In the genomic region with DNA sequence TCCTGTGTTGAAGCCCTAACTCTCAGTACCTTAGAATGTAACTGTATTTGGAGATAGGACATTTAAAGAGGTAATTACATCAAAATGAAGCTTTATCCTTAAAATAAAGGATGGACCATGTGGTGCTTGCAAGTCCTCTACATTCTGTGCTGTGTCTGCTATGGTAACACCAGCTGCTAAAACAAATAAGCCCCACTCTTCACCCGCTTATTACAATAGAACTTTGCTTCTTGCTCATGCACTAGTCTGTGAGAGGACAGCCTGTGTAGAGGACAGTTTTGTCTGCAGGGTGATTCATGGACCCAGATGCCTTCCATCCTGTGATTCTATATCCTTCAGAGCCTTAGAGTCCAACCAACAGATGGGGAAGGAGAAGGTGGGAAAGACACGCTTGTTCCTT, we compare ENCODE assay signal across 25 cellular contexts. TPM values are rescaled to one million over a fixed set of nuclear protein-coding genes. Genes with fewer than 3 reads are reported as not detected.
A peak's percentile ranks its signal among the peaks of the same experiment; 100 is the strongest.
DNase-seq lines count a peak whose midpoint lies in the region; ATAC-seq, FAIRE-seq and TF ChIP-seq lines count a peak whose summit lies in the region.
"Had no signal": no experiment of that assay in that cellular context is flagged by ENCODE, and none has a peak within 500 bp of the region (broad histone marks: within the 10 kb centered on the region; RNA-seq: fewer than 3 reads in every experiment).

No MANE protein-coding gene starts in this region.

- no peak overlapping the region for H3K23ac ChIP-seq in mesenchymal stem cell (ENCODE audit: low read length in 2 of 2)

- no peak overlapping the region for H3K9ac ChIP-seq in mesenchymal stem cell (ENCODE audit: low read length)
- H3K9ac ChIP-seq: KMS-11, SK-N-SH had no signal

- no peak overlapping the region for H4K8ac ChIP-seq in mesenchymal stem cell (ENCODE audit: low read length)

- H3K9me3 ChIP-seq in breast epithelium = no peaks in the 10 kb centered on the region
- H3K9me3 ChIP-seq in mesenchymal stem cell (ENCODE audit: control insufficient read depth, low read length) = no peaks in the 10 kb centered on the region
- no peaks in the 10 kb centered on the region for H3K9me3 ChIP-seq in CD8-positive, alpha-beta T cell (ENCODE audit: low read length)
- H3K9me3 ChIP-seq: SK-N-SH had no signal

- BruUV-seq in MCF 10A (replicated peaks; lab: Mats Ljungman, UMichigan) = no TSS peak

- no peak overlapping the region for H2BK120ac ChIP-seq in mesenchymal stem cell (ENCODE audit: low read depth, low read length)

- no peaks in the 10 kb centered on the region for H3K27me3 ChIP-seq in breast epithelium
- H3K27me3 ChIP-seq in bronchial epithelial cell (ENCODE audit: control insufficient read depth, insufficient read depth, low read length) = no peaks in the 10 kb centered on the region
- peaks cover 4 to 35% of the 10 kb centered on the region in 2 experiments for H3K27me3 ChIP-seq in mesenchymal stem cell (ENCODE audit: control insufficient read depth in 1 of 2, insufficient read depth in 1 of 2, low read length in 2 of 2)
- no peaks in the 10 kb centered on the region for H3K27me3 ChIP-seq in CD8-positive, alpha-beta T cell (ENCODE audit: insufficient read depth, low read length)

- no peaks in the 10 kb centered on the region for H3K79me1 ChIP-seq in mesenchymal stem cell (replicated peaks; ENCODE audit: low read length, poor library complexity, severe bottlenecking)

- ATAC-seq in CD8-positive, alpha-beta T cell = no peak
- ATAC-seq in Right ventricle myocardium superior (ENCODE audit: poor library complexity) = no peak

- DNase-seq in breast epithelium (ENCODE audit: low spot score in 2 of 2) (no peak), MCF 10A (ENCODE audit: unreplicated experiment) (no peak), bronchial epithelial cell (ENCODE audit: low read depth) (peak; percentile 13), mesenchymal stem cell (no peak), NCI-H2171 treated with DMSO at 0.1 percent for 48 hours (lab: John Stamatoyannopoulos, UW) (no peak), Right ventricle myocardium superior (no peak), GF-D8 (lab: John Stamatoyannopoulos, UW) (no peak)
- DNase-seq in CD8-positive, alpha-beta T cell = no peak
- DNase-seq: DND-41, H9, NCI-H1105 treated with DMSO at 0.1 percent for 48 hours, NCI-H2081, NCI-H2171, NCI-H446 treated with DMSO at 0.1 percent for 48 hours, NCI-H526 treated with DMSO at 0.1 percent for 48 hours, SIG-M5, SK-N-SH had no signal

- H3K36me3 ChIP-seq in breast epithelium = no peaks in the 10 kb centered on the region
- H3K36me3 ChIP-seq in bronchial epithelial cell (ENCODE audit: control insufficient read depth, insufficient read depth, low read length) = no peaks in the 10 kb centered on the region
- no peaks in the 10 kb centered on the region for H3K36me3 ChIP-seq in mesenchymal stem cell (ENCODE audit: control insufficient read depth in 1 of 2, insufficient read depth in 2 of 2, low read depth in 1 of 2, low read length in 2 of 2)
- H3K36me3 ChIP-seq in CD8-positive, alpha-beta T cell (ENCODE audit: insufficient read depth, low read length) = no peaks in the 10 kb centered on the region

- TF ChIP-seq CTCF in breast epithelium (IDR thresholded peaks at IDR 0.05) = no peak
- no peak for TF ChIP-seq CTCF in MCF 10A (IDR thresholded peaks at IDR 0.05; ENCODE audit: unreplicated experiment)
- TF ChIP-seq CTCF in bronchial epithelial cell (IDR thresholded peaks at IDR 0.05; ENCODE audit: insufficient read depth, low read length, severe bottlenecking) = no peak
- no peak for TF ChIP-seq CTCF in CD8-positive, alpha-beta T cell (IDR thresholded peaks at IDR 0.05)

- CTCF ChIA-PET in MCF 10A (lab: Yijun Ruan, JAX) = interaction anchor here (1.7 to 2.2 kb wide), 2 partner anchors 66 to 523 kb away, joined by 6 read pairs; no protein-coding TSS in a partner anchor
- CTCF ChIA-PET in CD8-positive, alpha-beta T cell (lab: Charles Lee) = no interaction called here

- no peak overlapping the region for H3K14ac ChIP-seq in mesenchymal stem cell (ENCODE audit: low read length in 2 of 2)

- H3K4me3 Mint-ChIP-seq in MCF 10A (ENCODE audit: unreplicated experiment) = no peak overlapping the region
- H3K4me3 Mint-ChIP-seq in CD8-positive, alpha-beta T cell = no peak overlapping the region
- H3K4me3 Mint-ChIP-seq: H9 had no signal

- H3K27ac ChIP-seq in breast epithelium (peak overlapping the region; percentile 69 to 70), mesenchymal stem cell (ENCODE audit: low read length, poor library complexity, severe bottlenecking) (no peak overlapping the region)
- H3K27ac ChIP-seq in CD8-positive, alpha-beta T cell (ENCODE audit: low read depth, low read length) = no peak overlapping the region
- H3K27ac ChIP-seq: HL-60, KMS-11, PC-9 had no signal

- H3K4me1 ChIP-seq in breast epithelium = no peaks in the 10 kb centered on the region
- peaks cover 6% of the 10 kb centered on the region for H3K4me1 ChIP-seq in mesenchymal stem cell (ENCODE audit: control insufficient read depth, insufficient read depth, low read depth, low read length)
- H3K4me1 ChIP-seq in CD8-positive, alpha-beta T cell (ENCODE audit: insufficient read depth, low read length) = no peaks in the 10 kb centered on the region

- POLR2A ChIA-PET in MCF 10A (lab: Yijun Ruan, JAX) = interaction anchor here (0.6 kb wide), 1 partner anchor 107 kb away, joined by 3 read pairs; no protein-coding TSS in a partner anchor
- POLR2A ChIA-PET in CD8-positive, alpha-beta T cell (lab: Charles Lee) = no interaction called here

- H3K4me1 Mint-ChIP-seq in MCF 10A (ENCODE audit: insufficient read depth, unreplicated experiment) = no peaks in the 10 kb centered on the region
- no peaks in the 10 kb centered on the region for H3K4me1 Mint-ChIP-seq in CD8-positive, alpha-beta T cell (ENCODE audit: low read depth)

- FAIRE-seq in bronchial epithelial cell (lab: Jason Lieb, UNC) = no peak
- FAIRE-seq: GM12891 had no signal

- H3K9me3 Mint-ChIP-seq in MCF 10A (ENCODE audit: unreplicated experiment) = no peaks in the 10 kb centered on the region
- H3K9me3 Mint-ChIP-seq in CD8-positive, alpha-beta T cell = no peaks in the 10 kb centered on the region
- H3K9me3 Mint-ChIP-seq: H9 had no signal

- no CpG with 5 or more reads among the region's 2 CpGs for WGBS in mesenchymal stem cell

- no peak overlapping the region for H3K4me3 ChIP-seq in breast epithelium
- no peak overlapping the region for H3K4me3 ChIP-seq in bronchial epithelial cell (ENCODE audit: low read depth, low read length)
- H3K4me3 ChIP-seq in mesenchymal stem cell (ENCODE audit: insufficient read depth in 1 of 2, low read depth in 1 of 2, low read length in 2 of 2) = no peak overlapping the region
- H3K4me3 ChIP-seq in CD8-positive, alpha-beta T cell (ENCODE audit: low read depth, low read length) = no peak overlapping the region
- H3K4me3 ChIP-seq: GM23248, PC-9 had no signal

- intact Hi-C loops in breast epithelium (cut with DNase I; ENCODE audit: low total_unique reads) (no loop called here), MCF 10A (cut with micrococcal nuclease) (no loop called here), Right ventricle myocardium superior (cut with DNase I) (loop anchor here (10.0 kb wide), 1 partner anchor 62 kb away; no protein-coding TSS in a partner anchor)
- intact Hi-C loops in CD8-positive, alpha-beta T cell (cut with DNase I, micrococcal nuclease) = no loop called here

- H3K4ac ChIP-seq in mesenchymal stem cell (ENCODE audit: low read depth in 1 of 2, low read length in 2 of 2) = no peak overlapping the region

- H3K36me3 Mint-ChIP-seq in MCF 10A (ENCODE audit: insufficient read depth, unreplicated experiment) = no peaks in the 10 kb centered on the region
- no peaks in the 10 kb centered on the region for H3K36me3 Mint-ChIP-seq in CD8-positive, alpha-beta T cell
- H3K36me3 Mint-ChIP-seq: CD14-positive monocyte had no signal

- peak overlapping the region; percentile 89 for H2AK5ac ChIP-seq in mesenchymal stem cell (ENCODE audit: low read length, severe bottlenecking)

- H3K27ac Mint-ChIP-seq in MCF 10A (ENCODE audit: low read depth, unreplicated experiment) = no peak overlapping the region
- H3K27ac Mint-ChIP-seq in CD8-positive, alpha-beta T cell = no peak overlapping the region

- H3K18ac ChIP-seq in mesenchymal stem cell (ENCODE audit: low read depth in 1 of 2, low read length in 2 of 2) = no peak overlapping the region

- no peak for TF ChIP-seq POLR2A in breast epithelium (IDR thresholded peaks at IDR 0.05)

- H2BK5ac ChIP-seq in mesenchymal stem cell (ENCODE audit: low read depth, low read length, poor library complexity, severe bottlenecking) = no peak overlapping the region

- no peak overlapping the region for H2AFZ ChIP-seq in mesenchymal stem cell (ENCODE audit: low read depth, low read length)

- H4K91ac ChIP-seq in mesenchymal stem cell (ENCODE audit: low read length) = peak overlapping the region; percentile 9

- H2BK15ac ChIP-seq in mesenchymal stem cell (ENCODE audit: low read depth, poor library complexity, severe bottlenecking) = no peak overlapping the region

- H2BK12ac ChIP-seq in mesenchymal stem cell (ENCODE audit: low read length in 2 of 2) = no peak overlapping the region

- no peaks in the 10 kb centered on the region for H3K27me3 Mint-ChIP-seq in MCF 10A (ENCODE audit: insufficient read depth, unreplicated experiment)
- peaks cover 26% of the 10 kb centered on the region for H3K27me3 Mint-ChIP-seq in CD8-positive, alpha-beta T cell (ENCODE audit: low read depth)

- no peak overlapping the region for H3K4me2 ChIP-seq in mesenchymal stem cell (ENCODE audit: low read length, poor library complexity, severe bottlenecking)
- H3K4me2 ChIP-seq: KMS-11, SK-N-SH had no signal

RNA-seq across cellular contexts. Expression of a gene that starts 12.5 kb away (rescaled TPM):
- total RNA-seq in breast epithelium = not detected
- total RNA-seq in MCF 10A (2022) = not detected in 2 replicates
- total RNA-seq in bronchial epithelial cell = not detected in 2 replicates
- polyA plus RNA-seq in mesenchymal stem cell (2013, experiment 1 of 2) = 0.08 TPM
- not detected for polyA plus RNA-seq in mesenchymal stem cell (2013, experiment 2 of 2)
- total RNA-seq in CD8-positive, alpha-beta T cell = not detected
- not detected for total RNA-seq in Right ventricle myocardium superior
- total RNA-seq: A172, HT-29, PC-9 had no signal
- polyA plus RNA-seq: CD14-positive monocyte had no signal

RNA-seq across cellular contexts. Expression of a gene that starts 44.2 kb away (rescaled TPM):
- total RNA-seq in breast epithelium (10 to 100 TPM; 10.2 to 18.4 (median 11.0) TPM), MCF 10A (2022) (17.5 and 26.2 TPM in 2 replicates), bronchial epithelial cell (4.6 and 11.1 TPM in 2 replicates), Right ventricle myocardium superior (16.8 TPM)
- 10.5 TPM for polyA plus RNA-seq in mesenchymal stem cell (2013, experiment 1 of 2)
- 9.8 TPM for polyA plus RNA-seq in mesenchymal stem cell (2013, experiment 2 of 2)
- total RNA-seq in CD8-positive, alpha-beta T cell = under 1 TPM; 0.50 to 0.71 TPM

Comparison
In these comparisons a context has a peak if more than half of its experiments do, and no peak if none do; other contexts are left out.
1. H3K27ac ChIP-seq: peak in breast epithelium (2 of 2); none in mesenchymal stem cell (single experiment) and CD8-positive, alpha-beta T cell (single experiment).